23 cellular contexts compared by ENCODE assay signal in genomic region chr2:238987352-238987981, GRCh38.
"Had no signal": no experiment of that assay in that cellular context is flagged by ENCODE, and none has a peak within 500 bp of the region (broad histone marks: within the 10 kb centered on the region; RNA-seq: fewer than 3 reads in every experiment).

No MANE protein-coding gene starts in this region.

- H3K4me1 Mint-ChIP-seq: activated B cell treated with CpG ODN at 0.5 μM for 24 hours; activated naive CD4-positive, alpha-beta T cell treated with anti-CD3 and anti-CD28 coated beads, Interleukin-2, amount 50 U/mL, for 24 hours; memory B cell; naive thymus-derived CD4-positive, alpha-beta T cell; stimulated activated naive CD8-positive, alpha-beta T cell treated with anti-CD3 and anti-CD28 coated beads, Interleukin-15, amount 100 ng/mL, for 72 hours; T-helper 17 cell had no signal

- H3K9me3 ChIP-seq: left ventricle myocardium inferior, mucosa of descending colon, prostate gland, sigmoid colon, thoracic aorta, upper lobe of right lung had no signal

- H3K4me3 ChIP-seq: cardiac muscle cell, dorsolateral prefrontal cortex, left ventricle myocardium inferior, mucosa of descending colon, prostate gland, sigmoid colon, thoracic aorta, upper lobe of right lung had no signal

- H3K27ac Mint-ChIP-seq: activated B cell treated with CpG ODN at 0.5 μM for 24 hours; activated CD8-positive, alpha-beta T cell treated with anti-CD3 and anti-CD28 coated beads for 36 hours; activated naive CD4-positive, alpha-beta T cell treated with anti-CD3 and anti-CD28 coated beads, Interleukin-2, amount 50 U/mL, for 24 hours; memory B cell; naive thymus-derived CD4-positive, alpha-beta T cell; T-helper 17 cell had no signal

- H3K27me3 ChIP-seq: cardiac muscle cell, dorsolateral prefrontal cortex, sigmoid colon, upper lobe of right lung had no signal

- ATAC-seq: activated CD8-positive, alpha-beta T cell treated with anti-CD3 and anti-CD28 coated beads for 36 hours; foreskin keratinocyte; naive thymus-derived CD4-positive, alpha-beta T cell; stimulated activated naive CD8-positive, alpha-beta T cell treated with anti-CD3 and anti-CD28 coated beads, Interleukin-15, amount 100 ng/mL, for 72 hours; T-helper 17 cell had no signal

- H3K27ac ChIP-seq: cardiac muscle cell, dorsolateral prefrontal cortex, foreskin keratinocyte, left ventricle myocardium inferior, prostate gland, sigmoid colon, thoracic aorta, upper lobe of right lung had no signal

- H3K9me3 Mint-ChIP-seq: activated B cell treated with CpG ODN at 0.5 μM for 24 hours; activated CD8-positive, alpha-beta T cell treated with anti-CD3 and anti-CD28 coated beads for 36 hours; activated naive CD4-positive, alpha-beta T cell treated with anti-CD3 and anti-CD28 coated beads, Interleukin-2, amount 50 U/mL, for 24 hours; memory B cell; naive thymus-derived CD4-positive, alpha-beta T cell; stimulated activated naive CD8-positive, alpha-beta T cell treated with anti-CD3 and anti-CD28 coated beads, Interleukin-15, amount 100 ng/mL, for 72 hours had no signal

- H3K36me3 ChIP-seq: cardiac muscle cell, left ventricle myocardium inferior, prostate gland, sigmoid colon, thoracic aorta, upper lobe of right lung had no signal

- H3K36me3 Mint-ChIP-seq: activated naive CD4-positive, alpha-beta T cell treated with anti-CD3 and anti-CD28 coated beads, Interleukin-2, amount 50 U/mL, for 24 hours; memory B cell; naive thymus-derived CD4-positive, alpha-beta T cell had no signal

- DNase-seq: activated B cell treated with CpG ODN at 0.5 μM for 24 hours; activated CD4-positive, alpha-beta T cell treated with anti-CD3 and anti-CD28 coated beads for 48 hours; activated CD8-positive, alpha-beta T cell treated with anti-CD3 and anti-CD28 coated beads for 36 hours; activated effector memory CD4-positive, alpha-beta T cell treated with anti-CD3 and anti-CD28 coated beads, Interleukin-2, amount 50 U/mL, for 16 hours; activated T-cell treated with anti-CD3 and anti-CD28 coated beads, Interleukin-2, amount 50 U/mL, for 48 hours; foreskin keratinocyte; glutamatergic neuron; hypothalamus; left ventricle myocardium inferior; mucosa of descending colon; naive thymus-derived CD4-positive, alpha-beta T cell; nucleus accumbens; stimulated activated CD4-positive, alpha-beta T cell treated with anti-CD3 and anti-CD28 coated beads, Interleukin-1b, Interleukin-23, amount 100 ng/mL, for 48 hours; stimulated activated naive CD8-positive, alpha-beta T cell treated with anti-CD3 and anti-CD28 coated beads, Interleukin-15, amount 100 ng/mL, for 72 hours; T-helper 17 cell; upper lobe of right lung had no signal

- H3K4me3 Mint-ChIP-seq: activated B cell treated with CpG ODN at 0.5 μM for 24 hours; activated CD8-positive, alpha-beta T cell treated with anti-CD3 and anti-CD28 coated beads for 36 hours; activated naive CD4-positive, alpha-beta T cell treated with anti-CD3 and anti-CD28 coated beads, Interleukin-2, amount 50 U/mL, for 24 hours; memory B cell; naive thymus-derived CD4-positive, alpha-beta T cell; stimulated activated naive CD8-positive, alpha-beta T cell treated with anti-CD3 and anti-CD28 coated beads, Interleukin-15, amount 100 ng/mL, for 72 hours; T-helper 17 cell had no signal

- H3K4me1 ChIP-seq: foreskin keratinocyte, left ventricle myocardium inferior, upper lobe of right lung had no signal
